Comparison of ENCODE assay signal across 17 cellular contexts in the genomic region with DNA sequence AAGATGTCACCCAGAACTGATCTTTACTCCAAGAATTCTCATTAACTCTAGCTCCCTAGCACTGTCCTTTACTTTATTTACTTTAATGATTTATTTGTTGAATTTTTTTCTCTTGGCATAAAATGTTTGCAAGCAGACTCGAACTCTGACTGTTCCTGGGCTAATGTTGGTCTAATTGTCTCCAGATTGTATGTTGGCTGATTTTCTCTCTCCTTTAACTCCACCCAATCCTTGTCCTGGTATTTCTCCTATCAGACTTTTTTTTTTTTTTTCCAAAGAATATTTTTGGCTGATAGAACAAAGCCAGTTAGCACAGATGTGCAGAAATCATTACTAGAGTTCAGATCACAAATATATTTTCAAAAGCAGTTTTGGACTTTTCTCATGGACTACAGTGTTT.
DNase-seq lines count a peak whose midpoint lies in the region; ATAC-seq and TF ChIP-seq lines count a peak whose summit lies in the region.
"Had no signal": no experiment of that assay in that cellular context is flagged by ENCODE, and none has a peak within 500 bp of the region (broad histone marks: within the 10 kb centered on the region; RNA-seq: fewer than 3 reads in every experiment).

No MANE protein-coding gene starts in this region.

- POLR2A ChIA-PET in MCF 10A (lab: Yijun Ruan, JAX) (no interaction called here), Panc1 (lab: Charles Lee) (no interaction called here)

- H3K9me3 ChIP-seq in breast epithelium, result no peaks in the 10 kb centered on the region
- no peaks in the 10 kb centered on the region for H3K9me3 ChIP-seq in Panc1 (ENCODE audit: control insufficient read depth, insufficient read depth, low read depth, low read length)

- no peak for ATAC-seq in Panc1

- no peaks in the 10 kb centered on the region for H3K4me1 ChIP-seq in breast epithelium
- no peaks in the 10 kb centered on the region for H3K4me1 ChIP-seq in Panc1 (ENCODE audit: control insufficient read depth, insufficient read depth, low read length)

- H3K27ac Mint-ChIP-seq in MCF 10A (ENCODE audit: low read depth, unreplicated experiment) (no peak overlapping the region), progenitor cell of endocrine pancreas (peak overlapping the region; percentile 22)
- H3K27ac Mint-ChIP-seq in activated T-helper 2 cell treated with anti-CD3 and anti-CD28 coated beads, Interferon-gamma antibody, Interleukin-2, Interleukin-4, amounts not matched to agents 10 μg/mL and 5 μg/mL and 100 μg/mL, durations not matched to agents 14 hours and 24 hours and 36 hours, result no peak overlapping the region

- H3K27ac ChIP-seq in breast epithelium (no peak overlapping the region), Panc1 (ENCODE audit: low read length) (no peak overlapping the region)
- H3K27ac ChIP-seq: 22Rv1 had no signal

- H3K4me3 ChIP-seq in breast epithelium (no peak overlapping the region), Panc1 (ENCODE audit: low read depth in 2 of 2, low read length in 2 of 2) (no peak overlapping the region)

- H3K27me3 ChIP-seq in breast epithelium, result no peaks in the 10 kb centered on the region
- no peaks in the 10 kb centered on the region for H3K27me3 ChIP-seq in Panc1 (ENCODE audit: control insufficient read depth, insufficient read depth, low read length)

- BruUV-seq in MCF 10A (replicated peaks; lab: Mats Ljungman, UMichigan), result TSS peak; percentile 13
- TSS peak; percentile 15 for BruUV-seq in Panc1 (replicated peaks; lab: Mats Ljungman, UMichigan)

- TF ChIP-seq CTCF in MCF 10A (IDR thresholded peaks at IDR 0.05; ENCODE audit: unreplicated experiment) (no peak), breast epithelium (IDR thresholded peaks at IDR 0.05) (no peak), Panc1 (IDR thresholded peaks at IDR 0.05) (no peak), progenitor cell of endocrine pancreas (IDR thresholded peaks at IDR 0.05; ENCODE audit: unreplicated experiment) (no peak)

- no peaks in the 10 kb centered on the region for H3K36me3 ChIP-seq in breast epithelium
- H3K36me3 ChIP-seq in Panc1 (ENCODE audit: control insufficient read depth, insufficient read depth, low read length), result no peaks in the 10 kb centered on the region

- in situ Hi-C loops in Panc1 (cut with HindIII; ENCODE audit: low pct_unique_long_range_greater_than_20kb, low sequenced_read_pairs), result no loop called here

- H3K27me3 Mint-ChIP-seq in MCF 10A (ENCODE audit: insufficient read depth, unreplicated experiment) (no peaks in the 10 kb centered on the region), progenitor cell of endocrine pancreas (no peaks in the 10 kb centered on the region)
- H3K27me3 Mint-ChIP-seq in activated T-helper 2 cell treated with anti-CD3 and anti-CD28 coated beads, Interferon-gamma antibody, Interleukin-2, Interleukin-4, amounts not matched to agents 10 μg/mL and 5 μg/mL and 100 μg/mL, durations not matched to agents 14 hours and 24 hours and 36 hours (ENCODE audit: low read depth), result no peaks in the 10 kb centered on the region
- H3K27me3 Mint-ChIP-seq: CD4-positive, CD25-positive, alpha-beta regulatory T cell had no signal

- H3K9me3 Mint-ChIP-seq in MCF 10A (ENCODE audit: unreplicated experiment) (no peaks in the 10 kb centered on the region), progenitor cell of endocrine pancreas (ENCODE audit: low read depth) (no peaks in the 10 kb centered on the region)
- H3K9me3 Mint-ChIP-seq in activated T-helper 2 cell treated with anti-CD3 and anti-CD28 coated beads, Interferon-gamma antibody, Interleukin-2, Interleukin-4, amounts not matched to agents 10 μg/mL and 5 μg/mL and 100 μg/mL, durations not matched to agents 14 hours and 24 hours and 36 hours, result no peaks in the 10 kb centered on the region

- intact Hi-C loops in MCF 10A (cut with micrococcal nuclease), result no loop called here
- intact Hi-C loops in breast epithelium (cut with DNase I; ENCODE audit: low total_unique reads), result no loop called here
- intact Hi-C loops in Panc1 (cut with micrococcal nuclease; ENCODE audit: unreplicated experiment), result no loop called here
- intact Hi-C loops in activated T-helper 2 cell treated with anti-CD3 and anti-CD28 coated beads, Interferon-gamma antibody, Interleukin-2, Interleukin-4, amounts not matched to agents 10 μg/mL and 5 μg/mL and 100 μg/mL, durations not matched to agents 14 hours and 24 hours and 36 hours (cut with micrococcal nuclease), result no loop called here

- peaks cover 57% of the 10 kb centered on the region for H3K36me3 Mint-ChIP-seq in MCF 10A (ENCODE audit: insufficient read depth, unreplicated experiment)
- H3K36me3 Mint-ChIP-seq in progenitor cell of endocrine pancreas (ENCODE audit: insufficient read depth), result peaks cover 9% of the 10 kb centered on the region
- peaks cover 72% of the 10 kb centered on the region for H3K36me3 Mint-ChIP-seq in activated T-helper 2 cell treated with anti-CD3 and anti-CD28 coated beads, Interferon-gamma antibody, Interleukin-2, Interleukin-4, amounts not matched to agents 10 μg/mL and 5 μg/mL and 100 μg/mL, durations not matched to agents 14 hours and 24 hours and 36 hours (ENCODE audit: low read depth)

- DNase-seq in MCF 10A (ENCODE audit: unreplicated experiment) (no peak), breast epithelium (ENCODE audit: low spot score in 2 of 2) (no peak), Panc1 (ENCODE audit: low read depth, low spot score) (no peak), fibroblast of gingiva (ENCODE audit: low read depth) (peak; percentile 51), progenitor cell of endocrine pancreas (ENCODE audit: low spot score, unreplicated experiment) (no peak), epidermal melanocyte (ENCODE audit: insufficient read length, low spot score) (no peak), NCI-H345 (lab: John Stamatoyannopoulos, UW) (no peak)
- no peak for DNase-seq in activated T-helper 2 cell treated with anti-CD3 and anti-CD28 coated beads, Interferon-gamma antibody, Interleukin-2, Interleukin-4, amounts not matched to agents 10 μg/mL and 5 μg/mL and 100 μg/mL, durations not matched to agents 14 hours and 24 hours and 36 hours (ENCODE audit: low spot score)
- DNase-seq: CD4-positive, CD25-positive, alpha-beta regulatory T cell; DMS79; GDM1; Kasumi-1; NCI-H1417 treated with DMSO at 0.1 percent for 48 hours; NCI-H2029; NCI-H510A treated with DMSO at 0.1 percent for 48 hours; SIG-M5 had no signal

- peaks cover 15% of the 10 kb centered on the region for H3K4me1 Mint-ChIP-seq in MCF 10A (ENCODE audit: insufficient read depth, unreplicated experiment)
- peaks cover 2% of the 10 kb centered on the region for H3K4me1 Mint-ChIP-seq in progenitor cell of endocrine pancreas (ENCODE audit: low read depth)
- peaks cover 24% of the 10 kb centered on the region for H3K4me1 Mint-ChIP-seq in activated T-helper 2 cell treated with anti-CD3 and anti-CD28 coated beads, Interferon-gamma antibody, Interleukin-2, Interleukin-4, amounts not matched to agents 10 μg/mL and 5 μg/mL and 100 μg/mL, durations not matched to agents 14 hours and 24 hours and 36 hours (ENCODE audit: low read depth)

- no peak for TF ChIP-seq POLR2A in breast epithelium (IDR thresholded peaks at IDR 0.05)

- CTCF ChIA-PET in MCF 10A (lab: Yijun Ruan, JAX) (interaction anchor here (0.6 to 1.3 kb wide), 5 partner anchors 11 to 751 kb away, joined by 3 to 5 read pairs (median 3); no protein-coding TSS in a partner anchor), Panc1 (lab: Charles Lee) (no interaction called here)

- H3K4me3 Mint-ChIP-seq in MCF 10A (ENCODE audit: unreplicated experiment), result no peak overlapping the region
- H3K4me3 Mint-ChIP-seq in progenitor cell of endocrine pancreas (ENCODE audit: low read depth), result no peak overlapping the region
- no peak overlapping the region for H3K4me3 Mint-ChIP-seq in activated T-helper 2 cell treated with anti-CD3 and anti-CD28 coated beads, Interferon-gamma antibody, Interleukin-2, Interleukin-4, amounts not matched to agents 10 μg/mL and 5 μg/mL and 100 μg/mL, durations not matched to agents 14 hours and 24 hours and 36 hours (ENCODE audit: low read depth)
- H3K4me3 Mint-ChIP-seq: CD4-positive, CD25-positive, alpha-beta regulatory T cell had no signal
